In genomic region chr9:137219757-137220316, GRCh38 we compare ENCODE assay signal across 29 cellular contexts. TPM values are rescaled to one million over a fixed set of nuclear protein-coding genes. Genes with fewer than 3 reads are reported as not detected.
DNase-seq lines count a peak whose midpoint lies in the region; ATAC-seq and TF ChIP-seq lines count a peak whose summit lies in the region.
"Had no signal": no experiment of that assay in that cellular context is flagged by ENCODE, and none has a peak within 500 bp of the region (broad histone marks: within the 10 kb centered on the region; RNA-seq: fewer than 3 reads in every experiment).

No MANE protein-coding gene starts in this region.

- H3K27me3 Mint-ChIP-seq in stimulated activated naive CD8-positive, alpha-beta T cell treated with anti-CD3 and anti-CD28 coated beads, Interleukin-15, amount 100 ng/mL, for 72 hours, result no peaks in the 10 kb centered on the region
- H3K27me3 Mint-ChIP-seq in neural crest cell (ENCODE audit: low read depth), result peaks cover 2% of the 10 kb centered on the region

- H3K36me3 Mint-ChIP-seq in neural crest cell (ENCODE audit: low read depth), result no peaks in the 10 kb centered on the region
- H3K36me3 Mint-ChIP-seq: IgD-negative memory B cell, natural killer cell had no signal

- H3K27ac ChIP-seq in VCaP, result peak overlapping the region; percentile 97
- H3K27ac ChIP-seq: brain microvascular endothelial cell, ovary, thyroid gland, WERI-Rb-1 had no signal

- peak overlapping the region; percentile 61 to 64 for H3K27ac Mint-ChIP-seq in stimulated activated naive CD8-positive, alpha-beta T cell treated with anti-CD3 and anti-CD28 coated beads, Interleukin-15, amount 100 ng/mL, for 72 hours
- H3K27ac Mint-ChIP-seq in neural crest cell (ENCODE audit: unreplicated experiment), result no peak overlapping the region
- H3K27ac Mint-ChIP-seq: IgD-negative memory B cell, natural killer cell had no signal

- peaks cover 16% of the 10 kb centered on the region for H3K4me1 Mint-ChIP-seq in stimulated activated naive CD8-positive, alpha-beta T cell treated with anti-CD3 and anti-CD28 coated beads, Interleukin-15, amount 100 ng/mL, for 72 hours
- no peaks in the 10 kb centered on the region for H3K4me1 Mint-ChIP-seq in neural crest cell

- peak overlapping the region; percentile 16 to 47 for H3K4me3 Mint-ChIP-seq in stimulated activated naive CD8-positive, alpha-beta T cell treated with anti-CD3 and anti-CD28 coated beads, Interleukin-15, amount 100 ng/mL, for 72 hours
- peak overlapping the region; percentile 49 for H3K4me3 Mint-ChIP-seq in neural crest cell

- ATAC-seq in stimulated activated naive CD8-positive, alpha-beta T cell treated with anti-CD3 and anti-CD28 coated beads, Interleukin-15, amount 100 ng/mL, for 72 hours, result no peak
- ATAC-seq in stimulated activated naive CD8-positive, alpha-beta T cell treated with anti-CD3 and anti-CD28 coated beads, Interleukin-15, Interleukin-2, amounts not matched to agents 100 U/mL and 50 U/mL, for 24 hours, result no peak
- ATAC-seq in SK-N-SH treated with all-trans-retinoic acid at 6 μM for 48 hours (no peak), GM18502 (IDR thresholded peaks at IDR 0.05; ENCODE audit: poor library complexity, unreplicated experiment) (no peak)
- ATAC-seq: lower lobe of right lung, natural killer cell had no signal

- no peak for TF ChIP-seq CTCF in VCaP (conservative IDR thresholded peaks at IDR 0.05)
- TF ChIP-seq CTCF in neural crest cell (conservative IDR thresholded peaks at IDR 0.05), result no peak

- no peaks in the 10 kb centered on the region for H3K9me3 Mint-ChIP-seq in stimulated activated naive CD8-positive, alpha-beta T cell treated with anti-CD3 and anti-CD28 coated beads, Interleukin-15, amount 100 ng/mL, for 72 hours
- H3K9me3 Mint-ChIP-seq in neural crest cell, result no peaks in the 10 kb centered on the region
- H3K9me3 Mint-ChIP-seq: CD14-positive monocyte, IgD-negative memory B cell, natural killer cell had no signal

- no peak for DNase-seq in stimulated activated naive CD8-positive, alpha-beta T cell treated with anti-CD3 and anti-CD28 coated beads, Interleukin-15, amount 100 ng/mL, for 72 hours
- DNase-seq in stimulated activated naive CD8-positive, alpha-beta T cell treated with anti-CD3 and anti-CD28 coated beads, Interleukin-15, Interleukin-2, amounts not matched to agents 100 U/mL and 50 U/mL, for 24 hours, result no peak
- DNase-seq in neural crest cell (ENCODE audit: low read depth, low spot score) (no peak), ureter (ENCODE audit: low spot score) (no peak)
- DNase-seq: activated CD4-positive, alpha-beta T cell treated with anti-CD3 and anti-CD28 coated beads for 4 hours; activated naive CD4-positive, alpha-beta T cell treated with Interleukin-2 at 50 U/mL for 16 hours; amniotic stem cell; brain microvascular endothelial cell; DND-41; kidney glomerular epithelial cell; lower lobe of right lung; natural killer cell; NCI-H748 treated with DMSO at 0.1 percent for 48 hours; ovary; SHP77; small intestine; T1000; thyroid gland; WERI-Rb-1 had no signal

TF ChIP-seq in SK-N-SH treated with all-trans-retinoic acid at 6 μM for 48 hours, 23 proteins besides CTCF, POLR2A, EP300 and RAD21:
- TF ChIP-seq SNAI2 (CRISPR knock-in tag; IDR thresholded peaks at IDR 0.05) (no peak), ZFP30 (CRISPR knock-in tag; IDR thresholded peaks at IDR 0.05) (no peak), TOX (CRISPR knock-in tag; IDR thresholded peaks at IDR 0.05; ENCODE audit: borderline replicate concordance) (no peak), ESRRG (CRISPR knock-in tag; IDR thresholded peaks at IDR 0.05) (no peak), TSHZ2 (CRISPR knock-in tag; IDR thresholded peaks at IDR 0.05) (no peak), GLIS3 (CRISPR knock-in tag; IDR thresholded peaks at IDR 0.05) (no peak), RARB (CRISPR knock-in tag; IDR thresholded peaks at IDR 0.05) (no peak), ISL1 (CRISPR knock-in tag; IDR thresholded peaks at IDR 0.05) (no peak), PPARA (CRISPR knock-in tag; IDR thresholded peaks at IDR 0.05; ENCODE audit: borderline replicate concordance) (no peak), BACH2 (CRISPR knock-in tag; IDR thresholded peaks at IDR 0.05; ENCODE audit: borderline replicate concordance) (no peak), PATZ1 (CRISPR knock-in tag; IDR thresholded peaks at IDR 0.05; ENCODE audit: borderline replicate concordance) (no peak)

RNA-seq across cellular contexts. Expression of gene RNF208, which starts 2.2 kb away (rescaled TPM):
- total RNA-seq in neural crest cell (9.7 and 10.1 TPM in 2 replicates), ureter (6.5 TPM)

RNA-seq across cellular contexts. Expression of gene CYSRT1, which starts 5.1 kb away (rescaled TPM):
- total RNA-seq in neural crest cell, result 1.2 and 1.6 TPM in 2 replicates
- 1.9 TPM for total RNA-seq in ureter

RNA-seq across cellular contexts. Expression of gene RNF224, which starts 7.5 kb away (rescaled TPM):
- total RNA-seq in neural crest cell (0.16 TPM in 1 of 2 replicates, not detected in the other), ureter (0.34 TPM)
- total RNA-seq: cerebellum, endothelial cell of umbilical vein, frontal cortex, natural killer cell had no signal

RNA-seq across cellular contexts. Expression of gene SLC34A3, which starts 10.9 kb away (rescaled TPM):
- total RNA-seq in neural crest cell (not detected in 2 replicates), ureter (not detected)
- total RNA-seq: cerebellum, endothelial cell of umbilical vein, frontal cortex, lower lobe of right lung, mononuclear cell, natural killer cell, renal cortical epithelial cell had no signal

RNA-seq across cellular contexts. Expression of gene NDOR1, which starts 14.3 kb away (rescaled TPM):
- total RNA-seq in neural crest cell, result 36.6 and 39.4 TPM in 2 replicates
- total RNA-seq in ureter, result 20.3 TPM
